Comparison of ENCODE assay signal across 1 cellular context in the genomic region with DNA sequence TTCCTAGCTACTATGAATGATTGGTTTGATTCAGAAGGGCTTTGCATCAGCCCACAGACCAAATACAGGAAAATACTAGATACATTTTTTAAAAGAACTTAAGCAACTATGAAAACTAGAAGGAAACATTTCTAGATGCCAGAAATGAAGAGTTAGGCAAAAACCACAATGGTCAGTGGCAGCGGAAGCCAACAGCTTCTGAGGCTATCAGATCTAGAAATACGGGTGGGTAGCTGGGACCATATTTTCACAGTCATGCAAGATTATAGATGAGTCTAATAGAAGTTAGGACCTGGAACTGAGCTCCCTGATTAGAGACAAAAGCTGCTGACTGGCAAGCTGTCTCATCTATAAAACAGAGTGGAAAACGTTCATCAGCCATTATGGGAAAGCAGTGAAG.
TF ChIP-seq lines count a peak whose summit lies in the region.

No MANE protein-coding gene starts in this region.

TF ChIP-seq in A549, 52 proteins besides CTCF, POLR2A, EP300 and RAD21 (continued from another document):
- TF ChIP-seq, protein P1, sequence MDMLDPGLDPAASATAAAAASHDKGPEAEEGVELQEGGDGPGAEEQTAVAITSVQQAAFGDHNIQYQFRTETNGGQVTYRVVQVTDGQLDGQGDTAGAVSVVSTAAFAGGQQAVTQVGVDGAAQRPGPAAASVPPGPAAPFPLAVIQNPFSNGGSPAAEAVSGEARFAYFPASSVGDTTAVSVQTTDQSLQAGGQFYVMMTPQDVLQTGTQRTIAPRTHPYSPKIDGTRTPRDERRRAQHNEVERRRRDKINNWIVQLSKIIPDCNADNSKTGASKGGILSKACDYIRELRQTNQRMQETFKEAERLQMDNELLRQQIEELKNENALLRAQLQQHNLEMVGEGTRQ (IDR thresholded peaks at IDR 0.05): no peak
- TF ChIP-seq MAFK (IDR thresholded peaks at IDR 0.05; ENCODE audit: partially characterized antibody) (no peak), RCOR1 (IDR thresholded peaks at IDR 0.05; ENCODE audit: low read depth, low read length) (no peak), NR3C1 (IDR thresholded peaks at IDR 0.05) (no peak), KDM1A (IDR thresholded peaks at IDR 0.05; ENCODE audit: low read depth) (no peak)
